In the genomic region with DNA sequence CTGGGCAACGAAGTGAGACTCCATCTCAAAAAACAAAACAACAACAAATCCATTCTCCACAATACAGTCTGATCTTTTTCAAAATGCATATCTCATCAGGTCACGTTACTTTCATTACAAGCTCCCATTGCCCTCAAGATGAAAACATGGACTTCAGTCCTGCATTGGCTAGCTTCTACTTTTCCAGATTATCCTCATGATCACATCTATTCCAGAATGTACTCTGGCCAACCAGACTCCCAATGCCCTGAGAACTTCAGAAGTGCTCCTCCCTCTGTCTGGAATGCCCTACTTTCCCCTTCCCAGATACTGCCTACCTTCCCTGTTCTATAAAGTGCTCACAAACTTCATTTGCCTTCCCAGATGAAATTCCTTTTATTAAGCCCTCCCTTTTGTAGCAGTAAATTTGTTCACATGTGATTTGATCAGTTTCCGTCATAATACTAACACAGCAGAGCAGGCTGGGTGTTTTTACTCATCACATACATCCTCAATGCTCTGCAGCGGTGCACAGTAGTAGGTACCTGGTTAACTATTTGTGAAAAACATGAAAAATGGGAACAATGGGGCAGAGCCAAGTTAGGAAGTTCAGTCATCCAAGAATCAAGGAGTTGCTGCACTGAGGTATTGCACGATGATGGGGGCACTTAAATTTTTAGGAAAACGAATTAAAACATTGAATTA, we compare ENCODE assay signal across 15 cellular contexts. TPM values are rescaled to one million over a fixed set of nuclear protein-coding genes. Genes with fewer than 3 reads are reported as not detected.
DNase-seq lines count a peak whose midpoint lies in the region; ATAC-seq, FAIRE-seq and TF ChIP-seq lines count a peak whose summit lies in the region.
"Had no signal": no experiment of that assay in that cellular context is flagged by ENCODE, and none has a peak within 500 bp of the region (broad histone marks: within the 10 kb centered on the region; RNA-seq: fewer than 3 reads in every experiment).

No MANE protein-coding gene starts in this region.

- no peaks in the 10 kb centered on the region for H3K9me3 Mint-ChIP-seq in stimulated activated naive CD8-positive, alpha-beta T cell treated with anti-CD3 and anti-CD28 coated beads, Interleukin-15, Interleukin-2, amounts not matched to agents 100 ng/mL and 50 ng/mL, for 24 hours
- H3K9me3 Mint-ChIP-seq: T-helper 1 cell treated with Interleukin-12 subunit alpha and Interleukin-12 subunit beta and Interleukin-4 antibody, amounts not matched to agents 30 μg/mL and 1 μg/mL, for 36 hours had no signal

- no peak overlapping the region for H2BK20ac ChIP-seq in H1 (ENCODE audit: low read length)

- peaks cover 12% of the 10 kb centered on the region for H3K4me1 Mint-ChIP-seq in stimulated activated naive CD8-positive, alpha-beta T cell treated with anti-CD3 and anti-CD28 coated beads, Interleukin-15, Interleukin-2, amounts not matched to agents 100 ng/mL and 50 ng/mL, for 24 hours (ENCODE audit: low read depth)

- H3K56ac ChIP-seq in H1 (replicated peaks; ENCODE audit: insufficient read length, low read depth, low read length) = no peak overlapping the region

- peaks cover 51% of the 10 kb centered on the region for H3K36me3 Mint-ChIP-seq in stimulated activated naive CD8-positive, alpha-beta T cell treated with anti-CD3 and anti-CD28 coated beads, Interleukin-15, Interleukin-2, amounts not matched to agents 100 ng/mL and 50 ng/mL, for 24 hours (ENCODE audit: low read depth)

- H2BK15ac ChIP-seq in H1 (ENCODE audit: low read length) = no peak overlapping the region

- CTCF ChIA-PET in H1 (lab: Charles Lee; ENCODE audit: partially characterized antibody) = interaction anchor here (0.6 to 2.4 kb wide), 3 partner anchors 53 to 433 kb away, joined by 3 to 11 read pairs (median 3); no protein-coding TSS in a partner anchor

- H2AK5ac ChIP-seq in H1 (ENCODE audit: low read depth, low read length) = no peak overlapping the region

- H3K23ac ChIP-seq in H1 (ENCODE audit: insufficient read length) = no peak overlapping the region

- peak overlapping the region; percentile 26 for H3K27ac Mint-ChIP-seq in stimulated activated naive CD8-positive, alpha-beta T cell treated with anti-CD3 and anti-CD28 coated beads, Interleukin-15, Interleukin-2, amounts not matched to agents 100 ng/mL and 50 ng/mL, for 24 hours
- H3K27ac Mint-ChIP-seq: T-helper 1 cell treated with Interleukin-12 subunit alpha and Interleukin-12 subunit beta and Interleukin-4 antibody, amounts not matched to agents 30 μg/mL and 1 μg/mL, for 36 hours had no signal

- H4K91ac ChIP-seq in H1 (replicated peaks; ENCODE audit: insufficient read length, low read length) = no peak overlapping the region

- POLR2A ChIA-PET in H1 (lab: Charles Lee; ENCODE audit: partially characterized antibody) = interaction anchor here (1.0 to 3.0 kb wide), 12 partner anchors 8 to 53 kb away, joined by 3 to 31 read pairs (median 6); a partner anchor contains a TSS

- H3K23me2 ChIP-seq in H1 (ENCODE audit: low read depth, low read length) = no peaks in the 10 kb centered on the region

- peak in 1 of 2 experiments; percentile 0; a peak in 1 of 3 replicates for TF ChIP-seq POLR2A in H1 (IDR thresholded peaks at IDR 0.05; ENCODE audit: control extremely low read depth in 1 of 2, low read depth in 2 of 2, low read length in 2 of 2)

- ATAC-seq in HG03571 (IDR thresholded peaks at IDR 0.05; ENCODE audit: unreplicated experiment) (no peak), GM21423 (IDR thresholded peaks at IDR 0.05; ENCODE audit: unreplicated experiment) (no peak)
- ATAC-seq: psoas muscle had no signal

- H3K4me3 ChIP-seq in H1 (ENCODE audit: extremely low read depth in 1 of 4, insufficient read depth in 2 of 4, low read depth in 3 of 4, low read length in 4 of 4) = no peak overlapping the region
- H3K4me3 ChIP-seq: psoas muscle, upper lobe of left lung had no signal

- no peak for TF ChIP-seq EP300 in H1 (IDR thresholded peaks at IDR 0.05; ENCODE audit: borderline replicate concordance in 1 of 2, low read depth in 2 of 2, low read length in 2 of 2)

- no peak for TF ChIP-seq RAD21 in H1 (IDR thresholded peaks at IDR 0.05 in 1 of 2, conservative IDR thresholded peaks at IDR 0.05 in 1 of 2; ENCODE audit: low read depth in 2 of 2, low read length in 2 of 2)

- no peak overlapping the region for H2BK120ac ChIP-seq in H1 (replicated peaks; ENCODE audit: low read depth, low read length)

- H3K9ac ChIP-seq in H1 (replicated peaks in 1 of 4; ENCODE audit: extremely low read depth in 1 of 4, low read depth in 3 of 4, low read length in 3 of 4) = no peak overlapping the region

- no peaks in the 10 kb centered on the region for H3K79me1 ChIP-seq in H1 (ENCODE audit: low read depth, low read length)

- peaks cover 2 to 5% of the 10 kb centered on the region in 2 experiments for H4K20me1 ChIP-seq in H1 (replicated peaks in 1 of 2; ENCODE audit: control insufficient read depth in 1 of 2, insufficient read depth in 2 of 2, low read length in 2 of 2)

- H3K36me3 ChIP-seq in H1 (ENCODE audit: control insufficient read depth in 2 of 4, insufficient read depth in 4 of 4, low read length in 3 of 4) = peaks cover 6 to 36% (median 22%) of the 10 kb centered on the region in 4 experiments

- H3K9me3 ChIP-seq in H1 (ENCODE audit: insufficient read depth in 2 of 2, low read depth in 1 of 2, low read length in 1 of 2) = no peaks in the 10 kb centered on the region
- H3K9me3 ChIP-seq: psoas muscle, upper lobe of left lung had no signal

- FAIRE-seq in H1 (lab: Jason Lieb, UNC) = no peak
- FAIRE-seq: keratinocyte had no signal

- peak; percentile 27 for DNase-seq in stimulated activated CD4-positive, alpha-beta T cell treated with anti-CD3 and anti-CD28 coated beads, Interleukin-15, amount 100 ng/mL, for 24 hours
- no peak for DNase-seq in stimulated activated CD4-positive, alpha-beta T cell treated with anti-CD3 and anti-CD28 coated beads, Interleukin-1b, Interleukin-23, amount 100 ng/mL, for 48 hours
- DNase-seq in RKO (ENCODE audit: low spot score) (peak; percentile 48), H1 (ENCODE audit: low read depth in 1 of 2, low spot score in 2 of 2) (no peak), DMS 273 (lab: John Stamatoyannopoulos, UW; ENCODE audit: unreplicated experiment) (no peak)
- DNase-seq: ACHN; effector CD8-positive, alpha-beta T cell; psoas muscle; stimulated activated CD4-positive, alpha-beta T cell treated with anti-CD3 and anti-CD28 coated beads, Interleukin-2, amount 100 ng/mL, for 24 hours; upper lobe of left lung had no signal

- TF ChIP-seq CTCF in H1 (IDR thresholded peaks at IDR 0.05; ENCODE audit: control extremely low read depth in 1 of 3, insufficient read depth in 1 of 3, low read depth in 1 of 3, low read length in 3 of 3) = no peak

- H3K18ac ChIP-seq in H1 (ENCODE audit: extremely low read depth, low read length) = no peak overlapping the region

- H4K8ac ChIP-seq in H1 (ENCODE audit: extremely low read depth, insufficient read depth, low read length) = no peak overlapping the region

- H3K4ac ChIP-seq in H1 (replicated peaks; ENCODE audit: insufficient read length, low read depth, low read length) = no peak overlapping the region

- 79 to 100% methylated on average over 1 to 6 of the region's 6 CpGs for WGBS in H1 (ENCODE audit: extremely low coverage in 1 of 2, insufficient coverage in 1 of 2, insufficient read length in 1 of 2, insufficient replicate concordance in 2 of 2, low coverage in 1 of 2, low lambda C conversion rate in 2 of 2, missing lambda C conversion rate in 1 of 2), 2 experiments

- H2BK5ac ChIP-seq in H1 (ENCODE audit: low read depth, low read length) = no peak overlapping the region

- H3K4me2 ChIP-seq in H1 (ENCODE audit: insufficient read depth in 1 of 2, low read depth in 2 of 2, low read length in 2 of 2) = no peak overlapping the region

- H3K4me1 ChIP-seq in H1 (replicated peaks in 1 of 4; ENCODE audit: control insufficient read depth in 3 of 4, insufficient read depth in 4 of 4, low read length in 3 of 4) = peaks cover 0 to 4% (median 0%) of the 10 kb centered on the region in 4 experiments; a peak in 1 of 7 replicates

- peaks cover 5 to 22% of the 10 kb centered on the region in 2 experiments; a peak in 3 of 4 replicates for H3K79me2 ChIP-seq in H1 (ENCODE audit: control insufficient read depth in 1 of 2, insufficient read depth in 2 of 2, low read length in 2 of 2)

- no peak overlapping the region for H3K14ac ChIP-seq in H1 (ENCODE audit: insufficient read length)

- H3K27me3 Mint-ChIP-seq in stimulated activated naive CD8-positive, alpha-beta T cell treated with anti-CD3 and anti-CD28 coated beads, Interleukin-15, Interleukin-2, amounts not matched to agents 100 ng/mL and 50 ng/mL, for 24 hours = no peaks in the 10 kb centered on the region

- no peak overlapping the region for H3K4me3 Mint-ChIP-seq in stimulated activated naive CD8-positive, alpha-beta T cell treated with anti-CD3 and anti-CD28 coated beads, Interleukin-15, Interleukin-2, amounts not matched to agents 100 ng/mL and 50 ng/mL, for 24 hours
- H3K4me3 Mint-ChIP-seq: T-helper 1 cell treated with Interleukin-12 subunit alpha and Interleukin-12 subunit beta and Interleukin-4 antibody, amounts not matched to agents 30 μg/mL and 1 μg/mL, for 36 hours had no signal

- no peak overlapping the region for H2AFZ ChIP-seq in H1 (ENCODE audit: low read length)

- no peak overlapping the region for H4K5ac ChIP-seq in H1 (ENCODE audit: insufficient read length, low read depth, low read length)

- no peak overlapping the region for H2BK12ac ChIP-seq in H1 (ENCODE audit: low read depth, low read length)

- no peaks in the 10 kb centered on the region for H3K27me3 ChIP-seq in H1 (replicated peaks in 1 of 4; ENCODE audit: control insufficient read depth in 3 of 4, extremely low read depth in 1 of 4, insufficient read depth in 3 of 4, low read length in 3 of 4)
- H3K27me3 ChIP-seq: upper lobe of left lung had no signal

- no peak overlapping the region for H3K27ac ChIP-seq in H1 (ENCODE audit: low read depth, low read length)
- H3K27ac ChIP-seq: psoas muscle, upper lobe of left lung had no signal

RNA-seq across cellular contexts. Expression of a gene that starts 5.3 kb away (rescaled TPM):
- total RNA-seq in H1 (2021; fragmentation: NEBNext Ultra II Directional; extraction: Animal tissue kit (Norgen Biotek cat#: 25700)) = 271 and 280 TPM in 2 replicates
- 40.0 and 99.9 TPM in 2 replicates for polyA plus RNA-seq in H1 (2011; rRNA removed)
- polyA plus RNA-seq in H1 (2011; cell fraction: cytosol; rRNA removed) = 158 TPM
- 10.1 TPM for polyA plus RNA-seq in H1 (2011; cell fraction: nucleus; rRNA removed)
- polyA plus RNA-seq in H1 (2012, experiment 1 of 2) = 121 to 356 TPM (median 153 TPM) in 4 replicates
- 1,071 TPM for polyA plus RNA-seq in H1 (2012, experiment 2 of 2)
- polyA plus RNA-seq in H1 (2013, experiment 1 of 2) = 805 TPM
- 862 TPM for polyA plus RNA-seq in H1 (2013, experiment 2 of 2)
- polyA minus RNA-seq in H1 (2011; rRNA and poly(A)+ RNA removed) = 6.2 and 6.6 TPM in 2 replicates
- polyA minus RNA-seq in H1 (2011; cell fraction: cytosol; rRNA and poly(A)+ RNA removed) = 13.1 TPM
- polyA minus RNA-seq in H1 (2011; cell fraction: nucleus; rRNA and poly(A)+ RNA removed) = 28.3 TPM

RNA-seq across cellular contexts. Expression of a gene that starts 43.8 kb away (rescaled TPM):
- 13.8 and 15.0 TPM in 2 replicates for total RNA-seq in H1 (2021; fragmentation: NEBNext Ultra II Directional; extraction: Animal tissue kit (Norgen Biotek cat#: 25700))
- 1.5 and 1.6 TPM in 2 replicates for polyA plus RNA-seq in H1 (2011; rRNA removed)
- 2.1 TPM for polyA plus RNA-seq in H1 (2011; cell fraction: cytosol; rRNA removed)
- 1.1 TPM for polyA plus RNA-seq in H1 (2011; cell fraction: nucleus; rRNA removed)
- 5.2 to 10.6 TPM (median 8.2 TPM) in 4 replicates for polyA plus RNA-seq in H1 (2012, experiment 1 of 2)
- polyA plus RNA-seq in H1 (2012, experiment 2 of 2) = 0.50 TPM
- 7.1 TPM for polyA plus RNA-seq in H1 (2013, experiment 1 of 2)
- 6.4 TPM for polyA plus RNA-seq in H1 (2013, experiment 2 of 2)
- 7.4 and 10.3 TPM in 2 replicates for polyA minus RNA-seq in H1 (2011; rRNA and poly(A)+ RNA removed)
- polyA minus RNA-seq in H1 (2011; cell fraction: cytosol; rRNA and poly(A)+ RNA removed) = 1.3 TPM
- 4.3 TPM for polyA minus RNA-seq in H1 (2011; cell fraction: nucleus; rRNA and poly(A)+ RNA removed)

Comparison
In these comparisons a context has a peak if more than half of its experiments do, and no peak if none do; other contexts are left out.
1. DNase-seq: peak in stimulated activated CD4-positive, alpha-beta T cell treated with anti-CD3 and anti-CD28 coated beads, Interleukin-15, amount 100 ng/mL, for 24 hours (single experiment) and RKO (single experiment); none in stimulated activated CD4-positive, alpha-beta T cell treated with anti-CD3 and anti-CD28 coated beads, Interleukin-1b, Interleukin-23, amount 100 ng/mL, for 48 hours (single experiment), H1 (0 of 2) and DMS 273 (single experiment).